In the genomic region with DNA sequence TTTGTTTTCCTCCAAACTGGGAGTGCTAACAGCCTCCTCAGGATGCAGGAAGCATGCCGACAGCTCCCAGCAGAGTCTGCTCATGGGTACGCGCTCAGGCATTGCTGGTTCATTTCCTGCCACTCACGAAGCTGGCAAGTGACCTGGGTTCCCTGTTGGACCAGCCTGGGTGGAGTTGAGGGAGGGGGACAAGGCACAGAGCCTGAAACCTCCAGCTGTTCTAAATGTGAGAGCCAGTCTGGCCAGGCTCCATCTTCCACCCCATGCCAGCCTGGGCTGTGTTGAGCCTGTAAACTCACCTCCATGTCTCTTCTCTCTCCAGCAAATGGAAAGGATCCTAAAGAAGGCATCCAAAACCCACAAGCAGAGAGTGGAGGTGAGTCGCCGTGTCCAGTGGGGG, we compare ENCODE assay signal across 26 cellular contexts. TPM values are rescaled to one million over a fixed set of nuclear protein-coding genes. Genes with fewer than 3 reads are reported as not detected.
DNase-seq lines count a peak whose midpoint lies in the region; ATAC-seq, FAIRE-seq and TF ChIP-seq lines count a peak whose summit lies in the region.
"Had no signal": no experiment of that assay in that cellular context is flagged by ENCODE, and none has a peak within 500 bp of the region (broad histone marks: within the 10 kb centered on the region; RNA-seq: fewer than 3 reads in every experiment).

No MANE protein-coding gene starts in this region.

- H3K9me3 Mint-ChIP-seq in neural crest cell: no peaks in the 10 kb centered on the region
- H3K9me3 Mint-ChIP-seq in activated T-cell treated with anti-CD3 and anti-CD28 coated beads, Interleukin-2, amount 50 U/mL, for 4 hours: no peaks in the 10 kb centered on the region
- H3K9me3 Mint-ChIP-seq: CD4-positive, alpha-beta memory T cell; GM23338 had no signal

- TF ChIP-seq EP300 in K562 (IDR thresholded peaks at IDR 0.05; ENCODE audit: low read length): no peak

- H3K27ac ChIP-seq in heart right ventricle (no peak overlapping the region), right atrium auricular region (no peak overlapping the region), K562 (ENCODE audit: extremely low read depth, low read depth, low read length) (no peak overlapping the region)
- H3K27ac ChIP-seq: BLaER1, SJSA1 had no signal

- FAIRE-seq in K562 (lab: Jason Lieb, UNC): no peak
- FAIRE-seq: GM12878, HTR-8/SVneo had no signal

- ATAC-seq in heart right ventricle (peak in 5 of 8 donors; percentile 7 to 68 (median 44)), K562 (no peak), HG02870 (IDR thresholded peaks at IDR 0.05; ENCODE audit: unreplicated experiment) (no peak), GM21515 (IDR thresholded peaks at IDR 0.05; ENCODE audit: unreplicated experiment) (no peak)
- ATAC-seq in activated T-cell treated with anti-CD3 and anti-CD28 coated beads, Interleukin-2, amount 50 U/mL, for 4 hours: no peak
- ATAC-seq: GM12878, GM23338, Panc1 had no signal

- H3K9me1 ChIP-seq in K562 (ENCODE audit: control insufficient read depth, insufficient read depth, low read length): peaks cover 5% of the 10 kb centered on the region

- peaks cover 17% of the 10 kb centered on the region for H3K79me2 ChIP-seq in K562 (ENCODE audit: control insufficient read depth, insufficient read depth, low read length)

- in situ Hi-C loops in K562 (cut with MboI): no loop called here

- H3K4me2 ChIP-seq in K562 (ENCODE audit: insufficient read depth, low read length): no peak overlapping the region
- H3K4me2 ChIP-seq: BLaER1, GM23338 had no signal

- peak in 1 of 2 donors; percentile 20 for DNase-seq in heart right ventricle
- no peak for DNase-seq in right atrium auricular region (ENCODE audit: low spot score)
- no peak for DNase-seq in K562 (ENCODE audit: extremely low read depth in 1 of 4, low spot score in 3 of 4)
- DNase-seq in neural crest cell (ENCODE audit: low read depth, low spot score): no peak
- DNase-seq in activated T-cell treated with anti-CD3 and anti-CD28 coated beads, Interleukin-2, amount 50 U/mL, for 4 hours: no peak
- DNase-seq: ACHN; CD4-positive, alpha-beta memory T cell; DND-41; IMR-90; Karpas-422; NCI-H1694; NCI-H2081; NCI-H2171; NCI-H345; NCI-H524; NCI-H774 had no signal

- POLR2A ChIA-PET in K562 (lab: Yijun Ruan, JAX): no interaction called here

- peak overlapping the region in 1 of 2 experiments; percentile 4; a peak in 1 of 4 replicates for H3K9ac ChIP-seq in K562 (ENCODE audit: insufficient read depth in 1 of 2, low read depth in 2 of 2, low read length in 2 of 2)
- H3K9ac ChIP-seq: BLaER1 had no signal

- H3K9me3 ChIP-seq in heart right ventricle: no peaks in the 10 kb centered on the region
- H3K9me3 ChIP-seq in right atrium auricular region: no peaks in the 10 kb centered on the region
- H3K9me3 ChIP-seq in K562 (replicated peaks; ENCODE audit: control insufficient read depth, insufficient read depth, low read depth, low read length): no peaks in the 10 kb centered on the region
- H3K9me3 ChIP-seq: BLaER1, HAP-1, SJSA1 had no signal

- no peaks in the 10 kb centered on the region for H3K27me3 Mint-ChIP-seq in neural crest cell (ENCODE audit: low read depth)
- no peaks in the 10 kb centered on the region for H3K27me3 Mint-ChIP-seq in activated T-cell treated with anti-CD3 and anti-CD28 coated beads, Interleukin-2, amount 50 U/mL, for 4 hours (ENCODE audit: low read depth)
- H3K27me3 Mint-ChIP-seq: CD4-positive, alpha-beta memory T cell had no signal

- peak overlapping the region; percentile 47 for H3K4me3 Mint-ChIP-seq in neural crest cell
- H3K4me3 Mint-ChIP-seq in activated T-cell treated with anti-CD3 and anti-CD28 coated beads, Interleukin-2, amount 50 U/mL, for 4 hours: no peak overlapping the region
- H3K4me3 Mint-ChIP-seq: GM23338 had no signal

- no peak overlapping the region for H2AFZ ChIP-seq in K562 (ENCODE audit: low read depth, low read length)
- H2AFZ ChIP-seq: GM23338 had no signal

- no peak for TF ChIP-seq POLR2A in K562 (conservative IDR thresholded peaks at IDR 0.05)

- peaks cover 17% of the 10 kb centered on the region for H3K4me1 Mint-ChIP-seq in neural crest cell
- H3K4me1 Mint-ChIP-seq in activated T-cell treated with anti-CD3 and anti-CD28 coated beads, Interleukin-2, amount 50 U/mL, for 4 hours (ENCODE audit: low read depth): peaks cover 26% of the 10 kb centered on the region

- no peak overlapping the region for H3K4me3 ChIP-seq in heart right ventricle
- H3K4me3 ChIP-seq in right atrium auricular region: no peak overlapping the region
- H3K4me3 ChIP-seq in K562: no peak overlapping the region
- H3K4me3 ChIP-seq: BLaER1, GM12878, GM23338, HAP-1, SJSA1 had no signal

- intact Hi-C loops in heart right ventricle (cut with DNase I) (no loop called here), K562 (cut with micrococcal nuclease) (no loop called here)

- H4K20me1 ChIP-seq in K562 (replicated peaks; ENCODE audit: control insufficient read depth, insufficient read depth, low read length): no peaks in the 10 kb centered on the region; the same call in 1 of the 2 replicates

- H3K27me3 ChIP-seq in heart right ventricle (no peaks in the 10 kb centered on the region), right atrium auricular region (no peaks in the 10 kb centered on the region), K562 (ENCODE audit: control insufficient read depth in 2 of 2, insufficient read depth in 2 of 2, low read length in 2 of 2) (no peaks in the 10 kb centered on the region)
- H3K27me3 ChIP-seq: BLaER1, SJSA1 had no signal

- H3K4me1 ChIP-seq in heart right ventricle (peaks cover 0 to 33% (median 25%) of the 10 kb centered on the region in 9 donors), right atrium auricular region (peaks cover 0 to 13% of the 10 kb centered on the region in 2 donors), K562 (replicated peaks in 1 of 2; ENCODE audit: control insufficient read depth in 2 of 2, insufficient read depth in 2 of 2, low read length in 2 of 2) (peaks cover 0 to 6% of the 10 kb centered on the region in 2 experiments; a peak in 2 of 5 replicates)

- TF ChIP-seq CTCF in heart right ventricle (IDR thresholded peaks at IDR 0.05): no peak
- no peak for TF ChIP-seq CTCF in right atrium auricular region (IDR thresholded peaks at IDR 0.05)
- TF ChIP-seq CTCF in K562 (IDR thresholded peaks at IDR 0.05 in 2 of 3, conservative IDR thresholded peaks at IDR 0.05 in 1 of 3; ENCODE audit: insufficient read depth in 2 of 3, low read depth in 1 of 3, low read length in 3 of 3): no peak
- no peak for TF ChIP-seq CTCF in neural crest cell (conservative IDR thresholded peaks at IDR 0.05)

- no TSS peak for BruUV-seq in K562 (replicated peaks; lab: Mats Ljungman, UMichigan)

- H3K36me3 ChIP-seq in heart right ventricle (peaks cover 0 to 73% (median 29%) of the 10 kb centered on the region in 9 donors), right atrium auricular region (peaks cover 33% of the 10 kb centered on the region), K562 (ENCODE audit: control insufficient read depth, insufficient read depth, low read length) (peaks cover 43% of the 10 kb centered on the region)

- CTCF ChIA-PET in K562 (lab: Yijun Ruan, JAX; ENCODE audit: low intra/inter-chr PET ratio): no interaction called here

- H3K36me3 Mint-ChIP-seq in neural crest cell (ENCODE audit: low read depth): peaks cover 6% of the 10 kb centered on the region
- peaks cover 16% of the 10 kb centered on the region for H3K36me3 Mint-ChIP-seq in activated T-cell treated with anti-CD3 and anti-CD28 coated beads, Interleukin-2, amount 50 U/mL, for 4 hours (ENCODE audit: insufficient read depth)

- WGBS in heart right ventricle, 2 donors: 59 to 72% methylated on average over 6 of the region's 6 CpGs
- WGBS in K562 (ENCODE audit: insufficient coverage, low coverage, missing lambda C conversion rate): 87% methylated on average over 6 of the region's 6 CpGs

- no peak for TF ChIP-seq RAD21 in K562 (CRISPR knock-in tag; conservative IDR thresholded peaks at IDR 0.05 in 1 of 2, IDR thresholded peaks at IDR 0.05 in 1 of 2)

- H3K27ac Mint-ChIP-seq in neural crest cell (ENCODE audit: unreplicated experiment): no peak overlapping the region
- H3K27ac Mint-ChIP-seq: GM23338 had no signal

RNA-seq across cellular contexts. Expression of gene FAM32A, which starts 5.0 kb away (rescaled TPM):
- total RNA-seq in heart right ventricle (10 to 100 TPM; 27.0 to 44.5 (median 32.5) TPM), right atrium auricular region (10 to 100 TPM; 56.8 to 61.7 TPM), K562 (2014; rRNA removed) (94.5 and 95.8 TPM in 2 replicates), K562 (2014; rRNA removed; fragmentation: Illumina TruSeq; extraction: Trizol) (54.5 and 57.2 TPM in 2 replicates), K562 (2015; rRNA removed; fragmentation: Illumina TruSeq; extraction: Trizol) (70.9 and 73.7 TPM in 2 replicates), K562 (2021) (44.9 and 45.9 TPM in 2 replicates), neural crest cell (84.4 and 85.9 TPM in 2 replicates)
- polyA plus RNA-seq in heart right ventricle (10 to 100 TPM; 36.0 to 75.0 TPM), K562 (2011; rRNA removed) (82.6 and 96.7 TPM in 2 replicates), K562 (2014; fragmentation: Illumina TruSeq; extraction: Trizol) (76.2 and 77.8 TPM in 2 replicates), K562 (2014; fragmentation: Nextera tagmentation; extraction: Ambion mirVana) (10 to 100 TPM; 30.7 to 43.0 TPM), K562 (2014; rRNA removed) (94.5 and 102 TPM in 2 replicates)
- total RNA-seq in K562 (2011; cell fraction: chromatin; rRNA removed; ENCODE audit: low replicate concordance): 14.8 and 20.8 TPM in 2 replicates
- 14.2 and 16.1 TPM in 2 replicates for total RNA-seq in K562 (2011; cell fraction: nucleolus; rRNA removed)
- total RNA-seq in K562 (2011; cell fraction: nucleoplasm; rRNA removed): 18.8 and 21.6 TPM in 2 replicates
- polyA plus RNA-seq in K562 (2011; cell fraction: cytosol; rRNA removed): 84.9 and 85.1 TPM in 2 replicates
- polyA plus RNA-seq in K562 (2011; cell fraction: nucleus; rRNA removed): 37.5 and 41.1 TPM in 2 replicates
- polyA plus RNA-seq in K562 (2012): 50.8 and 60.4 TPM in 2 replicates
- polyA minus RNA-seq in K562 (2011; rRNA and poly(A)+ RNA removed): 28.1 and 34.6 TPM in 2 replicates
- 14.7 and 21.1 TPM in 2 replicates for polyA minus RNA-seq in K562 (2011; cell fraction: cytosol; rRNA and poly(A)+ RNA removed)
- polyA minus RNA-seq in K562 (2011; cell fraction: nucleus; rRNA and poly(A)+ RNA removed): 6.2 and 10.3 TPM in 2 replicates
- total RNA-seq in activated T-cell treated with anti-CD3 and anti-CD28 coated beads, Interleukin-2, amount 50 U/mL, for 4 hours: 10 to 100 TPM; 53.4 to 60.1 (median 56.4) TPM

RNA-seq across cellular contexts. Expression of gene AP1M1, which starts 7.5 kb away (rescaled TPM):
- total RNA-seq in heart right ventricle (10 to 100 TPM; 34.3 to 53.8 (median 47.0) TPM), right atrium auricular region (10 to 100 TPM; 54.8 to 70.2 TPM), K562 (2014; rRNA removed) (48.0 and 53.8 TPM in 2 replicates), K562 (2014; rRNA removed; fragmentation: Illumina TruSeq; extraction: Trizol) (12.9 and 17.1 TPM in 2 replicates), K562 (2015; rRNA removed; fragmentation: Illumina TruSeq; extraction: Trizol) (28.1 and 28.6 TPM in 2 replicates), K562 (2021) (53.6 and 56.2 TPM in 2 replicates), neural crest cell (97.6 and 104 TPM in 2 replicates)
- polyA plus RNA-seq in heart right ventricle (10 to 100 TPM; 25.5 to 79.0 TPM), K562 (2011; rRNA removed) (29.1 and 42.9 TPM in 2 replicates), K562 (2014; fragmentation: Illumina TruSeq; extraction: Trizol) (35.4 and 44.5 TPM in 2 replicates), K562 (2014; fragmentation: Nextera tagmentation; extraction: Ambion mirVana) (1 to 10 TPM in 1 of 2 experiments, under 1 TPM in 1; 0.87 to 3.0 TPM), K562 (2014; rRNA removed) (34.8 and 39.4 TPM in 2 replicates)
- total RNA-seq in K562 (2011; cell fraction: chromatin; rRNA removed; ENCODE audit: low replicate concordance): 43.5 and 103 TPM in 2 replicates
- total RNA-seq in K562 (2011; cell fraction: nucleolus; rRNA removed): 56.9 and 61.7 TPM in 2 replicates
- 39.8 and 44.1 TPM in 2 replicates for total RNA-seq in K562 (2011; cell fraction: nucleoplasm; rRNA removed)
- 39.5 and 53.3 TPM in 2 replicates for polyA plus RNA-seq in K562 (2011; cell fraction: cytosol; rRNA removed)
- polyA plus RNA-seq in K562 (2011; cell fraction: nucleus; rRNA removed): 75.6 and 83.2 TPM in 2 replicates
- polyA plus RNA-seq in K562 (2012): 66.8 and 85.3 TPM in 2 replicates
- polyA minus RNA-seq in K562 (2011; rRNA and poly(A)+ RNA removed): 17.9 and 23.9 TPM in 2 replicates
- polyA minus RNA-seq in K562 (2011; cell fraction: cytosol; rRNA and poly(A)+ RNA removed): 41.5 and 47.6 TPM in 2 replicates
- polyA minus RNA-seq in K562 (2011; cell fraction: nucleus; rRNA and poly(A)+ RNA removed): 21.9 and 34.4 TPM in 2 replicates
- 100 to 1,000 TPM in 2 of 3 donors, 10 to 100 TPM in 1; 93.4 to 109 (median 106) TPM for total RNA-seq in activated T-cell treated with anti-CD3 and anti-CD28 coated beads, Interleukin-2, amount 50 U/mL, for 4 hours

RNA-seq across cellular contexts. Expression of gene CIB3, which starts 16.9 kb away (rescaled TPM):
- total RNA-seq in heart right ventricle (not detected), right atrium auricular region (not detected), K562 (2014; rRNA removed) (not detected in 2 replicates), K562 (2014; rRNA removed; fragmentation: Illumina TruSeq; extraction: Trizol) (not detected in 2 replicates), K562 (2015; rRNA removed; fragmentation: Illumina TruSeq; extraction: Trizol) (not detected in 2 replicates), K562 (2021) (not detected in 2 replicates), neural crest cell (not detected in 2 replicates)
- polyA plus RNA-seq in heart right ventricle (not detected), K562 (2011; rRNA removed) (not detected in 2 replicates), K562 (2014; fragmentation: Illumina TruSeq; extraction: Trizol) (not detected in 2 replicates), K562 (2014; fragmentation: Nextera tagmentation; extraction: Ambion mirVana) (under 1 TPM in 1 of 2 experiments, not detected in 1; 0.08 TPM), K562 (2014; rRNA removed) (0.13 TPM in 1 of 2 replicates, not detected in the other)
- not detected in 2 replicates for total RNA-seq in K562 (2011; cell fraction: chromatin; rRNA removed; ENCODE audit: low replicate concordance)
- total RNA-seq in K562 (2011; cell fraction: nucleolus; rRNA removed): not detected in 2 replicates
- not detected in 2 replicates for total RNA-seq in K562 (2011; cell fraction: nucleoplasm; rRNA removed)
- not detected in 2 replicates for polyA plus RNA-seq in K562 (2011; cell fraction: cytosol; rRNA removed)
- polyA plus RNA-seq in K562 (2011; cell fraction: nucleus; rRNA removed): not detected in 2 replicates
- polyA plus RNA-seq in K562 (2012): not detected in 2 replicates
- polyA minus RNA-seq in K562 (2011; rRNA and poly(A)+ RNA removed): not detected in 2 replicates
- not detected in 2 replicates for polyA minus RNA-seq in K562 (2011; cell fraction: cytosol; rRNA and poly(A)+ RNA removed)
- not detected in 2 replicates for polyA minus RNA-seq in K562 (2011; cell fraction: nucleus; rRNA and poly(A)+ RNA removed)
- total RNA-seq in activated T-cell treated with anti-CD3 and anti-CD28 coated beads, Interleukin-2, amount 50 U/mL, for 4 hours: not detected
- total RNA-seq: CD4-positive, alpha-beta memory T cell; GM12878; GM23338; IMR-90; M059J; SJSA1 had no signal
- polyA plus RNA-seq: CD4-positive, alpha-beta memory T cell; GM23338; IMR-90 had no signal

RNA-seq across cellular contexts. Expression of gene HSH2D, which starts 46.7 kb away (rescaled TPM):
- total RNA-seq in heart right ventricle: 1 to 10 TPM in 3 of 10 donors, under 1 TPM in 5, not detected in 2; 0.16 to 2.0 (median 0.56) TPM
- polyA plus RNA-seq in heart right ventricle: under 1 TPM; 0.19 to 0.51 TPM
- 1 to 10 TPM in 1 of 2 donors, not detected in 1; 1.1 TPM for total RNA-seq in right atrium auricular region
- total RNA-seq in K562 (2011; cell fraction: chromatin; rRNA removed; ENCODE audit: low replicate concordance): 0.81 TPM in 1 of 2 replicates, not detected in the other
- total RNA-seq in K562 (2011; cell fraction: nucleolus; rRNA removed): 0.39 and 0.67 TPM in 2 replicates
- total RNA-seq in K562 (2011; cell fraction: nucleoplasm; rRNA removed): 0.37 TPM in 1 of 2 replicates, not detected in the other
- total RNA-seq in K562 (2014; rRNA removed): 0.18 and 0.29 TPM in 2 replicates
- 0.15 and 0.19 TPM in 2 replicates for total RNA-seq in K562 (2014; rRNA removed; fragmentation: Illumina TruSeq; extraction: Trizol)
- 1.1 TPM in 2 replicates for total RNA-seq in K562 (2015; rRNA removed; fragmentation: Illumina TruSeq; extraction: Trizol)
- total RNA-seq in K562 (2021): 0.16 and 0.42 TPM in 2 replicates
- 0.33 and 0.39 TPM in 2 replicates for polyA plus RNA-seq in K562 (2011; rRNA removed)
- 0.44 and 0.69 TPM in 2 replicates for polyA plus RNA-seq in K562 (2011; cell fraction: cytosol; rRNA removed)
- 0.68 and 0.69 TPM in 2 replicates for polyA plus RNA-seq in K562 (2011; cell fraction: nucleus; rRNA removed)
- polyA plus RNA-seq in K562 (2012): 0.40 and 3.0 TPM in 2 replicates
- 0.30 and 0.42 TPM in 2 replicates for polyA plus RNA-seq in K562 (2014; fragmentation: Illumina TruSeq; extraction: Trizol)
- under 1 TPM in 1 of 2 experiments, not detected in 1; 0.03 TPM for polyA plus RNA-seq in K562 (2014; fragmentation: Nextera tagmentation; extraction: Ambion mirVana)
- polyA plus RNA-seq in K562 (2014; rRNA removed): 0.12 and 0.37 TPM in 2 replicates
- polyA minus RNA-seq in K562 (2011; rRNA and poly(A)+ RNA removed): 0.09 TPM in 1 of 2 replicates, not detected in the other
- not detected in 2 replicates for polyA minus RNA-seq in K562 (2011; cell fraction: cytosol; rRNA and poly(A)+ RNA removed)
- polyA minus RNA-seq in K562 (2011; cell fraction: nucleus; rRNA and poly(A)+ RNA removed): 0.22 and 0.27 TPM in 2 replicates
- not detected in 2 replicates for total RNA-seq in neural crest cell
- 1 to 10 TPM; 5.7 to 9.2 (median 7.0) TPM for total RNA-seq in activated T-cell treated with anti-CD3 and anti-CD28 coated beads, Interleukin-2, amount 50 U/mL, for 4 hours
- total RNA-seq: IMR-90, SJSA1 had no signal
- polyA plus RNA-seq: IMR-90 had no signal

Comparison
In these comparisons a context has a peak if more than half of its experiments do, and no peak if none do; other contexts are left out.
1. ATAC-seq: peak in heart right ventricle (5 of 8); none in K562 (single experiment), HG02870 (single experiment), activated T-cell treated with anti-CD3 and anti-CD28 coated beads, Interleukin-2, amount 50 U/mL, for 4 hours (0 of 2) and GM21515 (single experiment).